ENCODE assay signal across 1 cellular context in genomic region chr15:75348034-75348562, GRCh38.
TF ChIP-seq lines count a peak whose summit lies in the region.

No MANE protein-coding gene starts in this region.

TF ChIP-seq in HepG2, 621 proteins besides CTCF, POLR2A, EP300 and RAD21 (continued from another document):
- TF ChIP-seq ZBTB34 (CRISPR knock-in tag; IDR thresholded peaks at IDR 0.05) = no peak
- no peak for TF ChIP-seq ZC3H4 (CRISPR knock-in tag; IDR thresholded peaks at IDR 0.05; ENCODE audit: borderline replicate concordance)
- TF ChIP-seq, protein P1, sequence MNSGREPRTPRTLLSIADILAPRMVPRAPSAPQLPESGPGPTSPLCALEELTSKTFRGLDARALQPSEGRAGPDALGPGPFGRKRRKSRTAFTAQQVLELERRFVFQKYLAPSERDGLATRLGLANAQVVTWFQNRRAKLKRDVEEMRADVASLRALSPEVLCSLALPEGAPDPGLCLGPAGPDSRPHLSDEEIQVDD (CRISPR knock-in tag; IDR thresholded peaks at IDR 0.05; ENCODE audit: borderline replicate concordance) = no peak
- no peak for TF ChIP-seq BCL6 (CRISPR knock-in tag; IDR thresholded peaks at IDR 0.05)
- TF ChIP-seq, protein P2, sequence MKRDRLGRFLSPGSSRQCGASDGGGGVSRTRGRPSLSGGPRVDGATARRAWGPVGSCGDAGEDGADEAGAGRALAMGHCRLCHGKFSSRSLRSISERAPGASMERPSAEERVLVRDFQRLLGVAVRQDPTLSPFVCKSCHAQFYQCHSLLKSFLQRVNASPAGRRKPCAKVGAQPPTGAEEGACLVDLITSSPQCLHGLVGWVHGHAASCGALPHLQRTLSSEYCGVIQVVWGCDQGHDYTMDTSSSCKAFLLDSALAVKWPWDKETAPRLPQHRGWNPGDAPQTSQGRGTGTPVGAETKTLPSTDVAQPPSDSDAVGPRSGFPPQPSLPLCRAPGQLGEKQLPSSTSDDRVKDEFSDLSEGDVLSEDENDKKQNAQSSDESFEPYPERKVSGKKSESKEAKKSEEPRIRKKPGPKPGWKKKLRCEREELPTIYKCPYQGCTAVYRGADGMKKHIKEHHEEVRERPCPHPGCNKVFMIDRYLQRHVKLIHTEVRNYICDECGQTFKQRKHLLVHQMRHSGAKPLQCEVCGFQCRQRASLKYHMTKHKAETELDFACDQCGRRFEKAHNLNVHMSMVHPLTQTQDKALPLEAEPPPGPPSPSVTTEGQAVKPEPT (CRISPR knock-in tag; IDR thresholded peaks at IDR 0.05; ENCODE audit: low read depth) = no peak
- TF ChIP-seq MAFK (conservative IDR thresholded peaks at IDR 0.05 in 1 of 2, IDR thresholded peaks at IDR 0.05 in 1 of 2; ENCODE audit: low read length in 2 of 2) = no peak
- no peak for TF ChIP-seq YY1 (IDR thresholded peaks at IDR 0.05; ENCODE audit: insufficient read depth, insufficient replicate concordance, low read depth, low read length)
- no peak for TF ChIP-seq ZNF142 (CRISPR knock-in tag; IDR thresholded peaks at IDR 0.05)
- TF ChIP-seq STAG1 (CRISPR knock-in tag; IDR thresholded peaks at IDR 0.05) = no peak
- no peak for TF ChIP-seq ZNF607 (CRISPR knock-in tag; IDR thresholded peaks at IDR 0.05; ENCODE audit: borderline replicate concordance)
- no peak for TF ChIP-seq CBX2 (IDR thresholded peaks at IDR 0.05; ENCODE audit: low read depth, low read length)
- no peak for TF ChIP-seq CBX2 (CRISPR knock-in tag; IDR thresholded peaks at IDR 0.05; ENCODE audit: low read depth)
- TF ChIP-seq SP2 (CRISPR knock-in tag; IDR thresholded peaks at IDR 0.05) = no peak
- no peak for TF ChIP-seq ETV6 (CRISPR knock-in tag; conservative IDR thresholded peaks at IDR 0.05)
- TF ChIP-seq TBP (CRISPR knock-in tag; IDR thresholded peaks at IDR 0.05) = no peak
- no peak for TF ChIP-seq KAT7 (CRISPR knock-in tag; IDR thresholded peaks at IDR 0.05; ENCODE audit: borderline replicate concordance)
- TF ChIP-seq AGO1 (IDR thresholded peaks at IDR 0.05; ENCODE audit: low read depth, low read length, poor library complexity, severe bottlenecking) = peak; percentile 45
- no peak for TF ChIP-seq ZNF788 (CRISPR knock-in tag; IDR thresholded peaks at IDR 0.05; ENCODE audit: borderline replicate concordance)
- no peak for TF ChIP-seq ZNF136 (CRISPR knock-in tag; IDR thresholded peaks at IDR 0.05; ENCODE audit: low read depth)
- no peak for TF ChIP-seq ZFP36 (IDR thresholded peaks at IDR 0.05; ENCODE audit: borderline replicate concordance, low read depth, low read length, partially characterized antibody)
- no peak for TF ChIP-seq ZNF432 (CRISPR knock-in tag; IDR thresholded peaks at IDR 0.05; ENCODE audit: borderline replicate concordance)
- TF ChIP-seq NFE2L1 (CRISPR knock-in tag; IDR thresholded peaks at IDR 0.05; ENCODE audit: borderline replicate concordance) = no peak
- TF ChIP-seq MXD1 (CRISPR knock-in tag; IDR thresholded peaks at IDR 0.05) = no peak
- TF ChIP-seq, protein P3, sequence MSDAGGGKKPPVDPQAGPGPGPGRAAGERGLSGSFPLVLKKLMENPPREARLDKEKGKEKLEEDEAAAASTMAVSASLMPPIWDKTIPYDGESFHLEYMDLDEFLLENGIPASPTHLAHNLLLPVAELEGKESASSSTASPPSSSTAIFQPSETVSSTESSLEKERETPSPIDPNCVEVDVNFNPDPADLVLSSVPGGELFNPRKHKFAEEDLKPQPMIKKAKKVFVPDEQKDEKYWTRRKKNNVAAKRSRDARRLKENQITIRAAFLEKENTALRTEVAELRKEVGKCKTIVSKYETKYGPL (CRISPR knock-in tag; IDR thresholded peaks at IDR 0.05) = no peak
- TF ChIP-seq ZBTB14 (CRISPR knock-in tag; IDR thresholded peaks at IDR 0.05) = 0 out of 2 replicates have a peak, but pooled peaks have one; percentile 6
- TF ChIP-seq CCDC6 (CRISPR knock-in tag; IDR thresholded peaks at IDR 0.05) = 0 out of 2 replicates have a peak, but pooled peaks have one; percentile 9
- TF ChIP-seq AGO2 (optimal IDR thresholded peaks at IDR 0.05; ENCODE audit: low read depth, low read length) = peak; percentile 11
